ENCODE assay signal across 9 cellular contexts in genomic region chr2:8457092-8457481, GRCh38.
DNase-seq lines count a peak whose midpoint lies in the region; ATAC-seq lines count a peak whose summit lies in the region.
"Had no signal": no experiment of that assay in that cellular context is flagged by ENCODE, and none has a peak within 500 bp of the region (broad histone marks: within the 10 kb centered on the region; RNA-seq: fewer than 3 reads in every experiment).

No MANE protein-coding gene starts in this region.

- H3K36me3 Mint-ChIP-seq in activated naive CD8-positive, alpha-beta T cell treated with anti-CD3 and anti-CD28 coated beads, Interleukin-2, amount 10 ng/mL, durations not matched to agents 7 days and 5 days, result peaks cover 18% of the 10 kb centered on the region
- H3K36me3 Mint-ChIP-seq in natural killer cell treated with Interleukin-12 subunit alpha and Interleukin-12 subunit beta and Interleukin-15 and Interleukin-18, amount 100 ng/mL, for 72 hours, result no peaks in the 10 kb centered on the region

- ATAC-seq in activated naive CD8-positive, alpha-beta T cell treated with anti-CD3 and anti-CD28 coated beads, Interleukin-2, amount 10 ng/mL, durations not matched to agents 7 days and 5 days (ENCODE audit: low read depth), result peak; percentile 70
- peak; percentile 11 to 64 for ATAC-seq in natural killer cell treated with Interleukin-12 subunit alpha and Interleukin-12 subunit beta and Interleukin-15 and Interleukin-18, amount 100 ng/mL, for 72 hours
- no peak for ATAC-seq in GM21515 (IDR thresholded peaks at IDR 0.05; ENCODE audit: unreplicated experiment)

- H3K27ac Mint-ChIP-seq in activated naive CD8-positive, alpha-beta T cell treated with anti-CD3 and anti-CD28 coated beads, Interleukin-2, amount 10 ng/mL, durations not matched to agents 7 days and 5 days, result peak overlapping the region; percentile 91
- peak overlapping the region; percentile 60 to 98 for H3K27ac Mint-ChIP-seq in natural killer cell treated with Interleukin-12 subunit alpha and Interleukin-12 subunit beta and Interleukin-15 and Interleukin-18, amount 100 ng/mL, for 72 hours

- DNase-seq in NCI-H1436 (lab: John Stamatoyannopoulos, UW) (peak; percentile 59), NCI-H1436 treated with DMSO at 0.1 percent for 48 hours (lab: John Stamatoyannopoulos, UW) (no peak), NCI-H2196 (lab: John Stamatoyannopoulos, UW; ENCODE audit: unreplicated experiment) (peak; percentile 78), SIG-M5 (lab: John Stamatoyannopoulos, UW) (no peak), occipital lobe (lab: John Stamatoyannopoulos, UW) (no peak)
- DNase-seq in activated naive CD8-positive, alpha-beta T cell treated with anti-CD3 and anti-CD28 coated beads, Interleukin-2, amount 10 ng/mL, durations not matched to agents 7 days and 5 days, result peak; percentile 75
- DNase-seq in natural killer cell treated with Interleukin-12 subunit alpha and Interleukin-12 subunit beta and Interleukin-15 and Interleukin-18, amount 100 ng/mL, for 72 hours (ENCODE audit: low spot score), result no peak

- POLR2A ChIA-PET in activated naive CD8-positive, alpha-beta T cell treated with anti-CD3 and anti-CD28 coated beads, Interleukin-2, amount 10 ng/mL, durations not matched to agents 7 days and 5 days (lab: Charles Lee), result interaction anchor here (1.0 to 1.5 kb wide), 4 partner anchors 15 to 228 kb away, joined by 3 to 4 read pairs (median 4); no protein-coding TSS in a partner anchor

- no peaks in the 10 kb centered on the region for H3K9me3 Mint-ChIP-seq in activated naive CD8-positive, alpha-beta T cell treated with anti-CD3 and anti-CD28 coated beads, Interleukin-2, amount 10 ng/mL, durations not matched to agents 7 days and 5 days
- H3K9me3 Mint-ChIP-seq in natural killer cell treated with Interleukin-12 subunit alpha and Interleukin-12 subunit beta and Interleukin-15 and Interleukin-18, amount 100 ng/mL, for 72 hours, result no peaks in the 10 kb centered on the region
- H3K9me3 Mint-ChIP-seq: neural crest cell had no signal

- peaks cover 53% of the 10 kb centered on the region for H3K4me1 Mint-ChIP-seq in activated naive CD8-positive, alpha-beta T cell treated with anti-CD3 and anti-CD28 coated beads, Interleukin-2, amount 10 ng/mL, durations not matched to agents 7 days and 5 days
- peaks cover 53 to 60% of the 10 kb centered on the region in 2 donors for H3K4me1 Mint-ChIP-seq in natural killer cell treated with Interleukin-12 subunit alpha and Interleukin-12 subunit beta and Interleukin-15 and Interleukin-18, amount 100 ng/mL, for 72 hours (ENCODE audit: low read depth in 2 of 2)

- H3K4me3 Mint-ChIP-seq in activated naive CD8-positive, alpha-beta T cell treated with anti-CD3 and anti-CD28 coated beads, Interleukin-2, amount 10 ng/mL, durations not matched to agents 7 days and 5 days, result peak overlapping the region; percentile 84
- peak overlapping the region; percentile 69 for H3K4me3 Mint-ChIP-seq in natural killer cell treated with Interleukin-12 subunit alpha and Interleukin-12 subunit beta and Interleukin-15 and Interleukin-18, amount 100 ng/mL, for 72 hours
- H3K4me3 Mint-ChIP-seq: neural crest cell had no signal

- peaks cover 9% of the 10 kb centered on the region for H3K27me3 Mint-ChIP-seq in activated naive CD8-positive, alpha-beta T cell treated with anti-CD3 and anti-CD28 coated beads, Interleukin-2, amount 10 ng/mL, durations not matched to agents 7 days and 5 days
- H3K27me3 Mint-ChIP-seq in natural killer cell treated with Interleukin-12 subunit alpha and Interleukin-12 subunit beta and Interleukin-15 and Interleukin-18, amount 100 ng/mL, for 72 hours, result no peaks in the 10 kb centered on the region

Comparison
In these comparisons a context has a peak if more than half of its experiments do, and no peak if none do; other contexts are left out.
1. DNase-seq: peak in NCI-H1436 (single experiment), NCI-H2196 (single experiment) and activated naive CD8-positive, alpha-beta T cell treated with anti-CD3 and anti-CD28 coated beads, Interleukin-2, amount 10 ng/mL, durations not matched to agents 7 days and 5 days (single experiment); none in NCI-H1436 treated with DMSO at 0.1 percent for 48 hours (single experiment), natural killer cell treated with Interleukin-12 subunit alpha and Interleukin-12 subunit beta and Interleukin-15 and Interleukin-18, amount 100 ng/mL, for 72 hours (single experiment), SIG-M5 (single experiment) and occipital lobe (single experiment).